ENCODE assay signal across 22 cellular contexts in the genomic region with DNA sequence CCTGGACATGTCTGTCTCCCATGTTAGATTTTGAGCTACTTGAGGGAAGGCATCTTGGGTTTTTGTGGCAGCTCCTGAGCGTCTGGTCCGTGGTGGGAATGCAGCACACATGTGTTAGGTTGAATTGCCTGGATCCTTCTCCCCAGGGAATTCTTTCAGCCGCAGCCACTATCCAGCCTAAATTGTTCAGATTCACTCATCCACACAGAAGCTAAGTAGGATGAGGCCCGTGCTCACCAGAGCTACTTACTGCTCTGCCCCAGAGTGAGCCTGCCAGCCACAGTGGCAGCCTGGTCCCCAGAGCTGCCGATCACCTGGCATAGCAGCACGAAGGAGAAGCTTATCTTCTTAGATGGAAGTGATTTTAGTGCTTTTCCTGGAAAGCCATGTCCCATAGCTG. TPM values are rescaled to one million over a fixed set of nuclear protein-coding genes. Genes with fewer than 3 reads are reported as not detected.
DNase-seq lines count a peak whose midpoint lies in the region; ATAC-seq and TF ChIP-seq lines count a peak whose summit lies in the region.
"Had no signal": no experiment of that assay in that cellular context is flagged by ENCODE, and none has a peak within 500 bp of the region (broad histone marks: within the 10 kb centered on the region; RNA-seq: fewer than 3 reads in every experiment).

No MANE protein-coding gene starts in this region.

- H3K9me3 Mint-ChIP-seq in activated naive CD4-positive, alpha-beta T cell treated with anti-CD3 and anti-CD28 coated beads, Interleukin-2, amount 50 U/mL, for 72 hours: peaks cover 8 to 9% of the 10 kb centered on the region in 2 donors
- H3K9me3 Mint-ChIP-seq in activated naive CD4-positive, alpha-beta T cell treated with anti-CD3 and anti-CD28 coated beads for 36 hours: no peaks in the 10 kb centered on the region
- H3K9me3 Mint-ChIP-seq in glutamatergic neuron (ENCODE audit: unreplicated experiment): peaks cover 3% of the 10 kb centered on the region
- H3K9me3 Mint-ChIP-seq: H9, neural crest cell had no signal

- CTCF ChIA-PET in activated naive CD4-positive, alpha-beta T cell treated with anti-CD3 and anti-CD28 coated beads for 36 hours (lab: Charles Lee): no interaction called here

- peaks cover 43 to 57% of the 10 kb centered on the region in 2 donors for H3K36me3 Mint-ChIP-seq in activated naive CD4-positive, alpha-beta T cell treated with anti-CD3 and anti-CD28 coated beads, Interleukin-2, amount 50 U/mL, for 72 hours
- peaks cover 45% of the 10 kb centered on the region for H3K36me3 Mint-ChIP-seq in activated naive CD4-positive, alpha-beta T cell treated with anti-CD3 and anti-CD28 coated beads for 36 hours (ENCODE audit: low read depth)
- no peaks in the 10 kb centered on the region for H3K36me3 Mint-ChIP-seq in glutamatergic neuron (ENCODE audit: unreplicated experiment)

- ATAC-seq in activated naive CD4-positive, alpha-beta T cell treated with anti-CD3 and anti-CD28 coated beads, Interleukin-2, amount 50 U/mL, for 72 hours: no peak
- no peak for ATAC-seq in GM21737 (IDR thresholded peaks at IDR 0.05; ENCODE audit: unreplicated experiment)
- ATAC-seq: body of pancreas had no signal

- DNase-seq in activated naive CD4-positive, alpha-beta T cell treated with anti-CD3 and anti-CD28 coated beads, Interleukin-2, amount 50 U/mL, for 72 hours (ENCODE audit: low spot score in 2 of 2): no peak
- no peak for DNase-seq in activated naive CD4-positive, alpha-beta T cell treated with anti-CD3 and anti-CD28 coated beads for 36 hours
- DNase-seq in NCI-H187 (lab: John Stamatoyannopoulos, UW) (peak; percentile 36 to 76), glutamatergic neuron (no peak), SIG-M5 treated with dmso at 0.1 percent for 504 hours (lab: John Stamatoyannopoulos, UW; ENCODE audit: unreplicated experiment) (no peak)
- no peak for DNase-seq in activated CD4-positive, CD25-positive, alpha-beta regulatory T cell (lab: John Stamatoyannopoulos, UW)
- DNase-seq: activated naive CD4-positive, alpha-beta T cell; activated T-cell treated with anti-CD3 and anti-CD28 coated beads for 4 hours; body of pancreas; H9; left cardiac atrium; MG63; NCI-H1436 treated with DMSO at 0.1 percent for 48 hours; NCI-H510A; RPMI8226; stimulated activated CD4-positive, alpha-beta T cell treated with anti-CD3 and anti-CD28 coated beads, Interleukin-1b, Interleukin-23, amount 100 ng/mL, for 48 hours; stimulated activated naive CD4-positive, alpha-beta T cell; transverse colon had no signal

- intact Hi-C loops in activated naive CD4-positive, alpha-beta T cell treated with anti-CD3 and anti-CD28 coated beads for 36 hours (cut with micrococcal nuclease): no loop called here

- H3K4me1 Mint-ChIP-seq in activated naive CD4-positive, alpha-beta T cell treated with anti-CD3 and anti-CD28 coated beads for 36 hours (ENCODE audit: low read depth): peaks cover 49% of the 10 kb centered on the region
- peaks cover 9% of the 10 kb centered on the region for H3K4me1 Mint-ChIP-seq in glutamatergic neuron (ENCODE audit: low read depth, unreplicated experiment)
- H3K4me1 Mint-ChIP-seq: neural crest cell had no signal

- no peak for TF ChIP-seq CTCF in glutamatergic neuron (IDR thresholded peaks at IDR 0.05; ENCODE audit: partially characterized antibody, unreplicated experiment)

- peak overlapping the region; percentile 37 to 69 for H3K27ac Mint-ChIP-seq in activated naive CD4-positive, alpha-beta T cell treated with anti-CD3 and anti-CD28 coated beads, Interleukin-2, amount 50 U/mL, for 72 hours
- no peak overlapping the region for H3K27ac Mint-ChIP-seq in activated naive CD4-positive, alpha-beta T cell treated with anti-CD3 and anti-CD28 coated beads for 36 hours
- peak overlapping the region; percentile 24 for H3K27ac Mint-ChIP-seq in glutamatergic neuron (ENCODE audit: unreplicated experiment)
- H3K27ac Mint-ChIP-seq: progenitor cell of endocrine pancreas had no signal

- H3K27me3 Mint-ChIP-seq in activated naive CD4-positive, alpha-beta T cell treated with anti-CD3 and anti-CD28 coated beads for 36 hours (ENCODE audit: low read depth): no peaks in the 10 kb centered on the region
- H3K27me3 Mint-ChIP-seq in glutamatergic neuron (ENCODE audit: unreplicated experiment): peaks cover 3% of the 10 kb centered on the region
- H3K27me3 Mint-ChIP-seq: progenitor cell of endocrine pancreas had no signal

- peak overlapping the region; percentile 12 for H3K27ac ChIP-seq in temporal lobe (ENCODE audit: low read depth, low read length)
- H3K27ac ChIP-seq: body of pancreas, transverse colon had no signal

- H3K4me3 Mint-ChIP-seq in activated naive CD4-positive, alpha-beta T cell treated with anti-CD3 and anti-CD28 coated beads for 36 hours: no peak overlapping the region
- H3K4me3 Mint-ChIP-seq in glutamatergic neuron (ENCODE audit: unreplicated experiment): peak overlapping the region; percentile 23
- H3K4me3 Mint-ChIP-seq: H9, neural crest cell had no signal

RNA-seq across cellular contexts. Expression of gene SORL1, which starts 35.1 kb away (rescaled TPM):
- 100 to 1,000 TPM in 1 of 2 donors, 10 to 100 TPM in 1; 90.4 to 139 TPM for total RNA-seq in activated naive CD4-positive, alpha-beta T cell treated with anti-CD3 and anti-CD28 coated beads, Interleukin-2, amount 50 U/mL, for 72 hours
- total RNA-seq in activated naive CD4-positive, alpha-beta T cell treated with anti-CD3 and anti-CD28 coated beads for 36 hours: 10 to 100 TPM; 66.8 to 67.2 TPM
- total RNA-seq in glutamatergic neuron (ENCODE audit: unreplicated experiment) (11.1 TPM), temporal lobe (40.6 TPM)

Comparison
In these comparisons a context has a peak if more than half of its experiments do, and no peak if none do; other contexts are left out.
1. DNase-seq: peak in NCI-H187 (2 of 2); none in activated naive CD4-positive, alpha-beta T cell treated with anti-CD3 and anti-CD28 coated beads, Interleukin-2, amount 50 U/mL, for 72 hours (0 of 2), activated naive CD4-positive, alpha-beta T cell treated with anti-CD3 and anti-CD28 coated beads for 36 hours (single experiment), glutamatergic neuron (single experiment), SIG-M5 treated with dmso at 0.1 percent for 504 hours (single experiment) and activated CD4-positive, CD25-positive, alpha-beta regulatory T cell (0 of 4).